9 cellular contexts compared by ENCODE assay signal in the genomic region with DNA sequence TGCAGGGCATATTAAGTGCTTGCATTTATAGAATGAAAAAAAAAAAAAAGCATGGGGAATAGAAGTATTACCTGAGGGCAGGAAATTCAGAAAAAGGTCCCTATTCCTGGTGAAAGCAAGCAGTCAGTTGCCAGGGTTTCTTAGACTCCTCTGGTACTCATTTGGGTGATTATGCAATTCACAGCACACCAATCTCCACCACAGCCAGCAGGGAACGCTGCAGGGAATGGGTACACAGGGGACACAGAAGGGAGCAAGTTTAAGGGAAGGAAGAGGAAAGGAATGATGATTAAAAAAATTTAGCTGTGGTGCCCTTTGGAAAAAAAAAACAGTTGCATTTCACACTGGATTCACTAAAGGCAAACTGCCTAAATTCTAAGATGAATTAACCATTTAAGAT. TPM values are rescaled to one million over a fixed set of nuclear protein-coding genes. Genes with fewer than 3 reads are reported as not detected.
DNase-seq lines count a peak whose midpoint lies in the region; ATAC-seq, FAIRE-seq and TF ChIP-seq lines count a peak whose summit lies in the region.
"Had no signal": no experiment of that assay in that cellular context is flagged by ENCODE, and none has a peak within 500 bp of the region (broad histone marks: within the 10 kb centered on the region; RNA-seq: fewer than 3 reads in every experiment).

No MANE protein-coding gene starts in this region.

- H3K4me3 ChIP-seq in GM12878, result no peak overlapping the region
- H3K4me3 ChIP-seq: upper lobe of left lung had no signal

- no peak overlapping the region for H3K4me2 ChIP-seq in GM12878 (ENCODE audit: control insufficient read depth, insufficient read depth)

- TF ChIP-seq EP300 in GM12878 (IDR thresholded peaks at IDR 0.05; ENCODE audit: borderline replicate concordance in 1 of 2, control insufficient read depth in 1 of 2, low read depth in 2 of 2, low read length in 2 of 2), result no peak

- SMC1A ChIA-PET in GM12878 (lab: Charles Lee; ENCODE audit: uncharacterized antibody, unreplicated experiment), result interaction anchor here (1.0 to 2.0 kb wide), 2 partner anchors 9 to 10 kb away, joined by 3 to 4 read pairs; no protein-coding TSS in a partner anchor

- H2AFZ ChIP-seq in GM12878 (ENCODE audit: control insufficient read depth, low read depth, low read length), result no peak overlapping the region

- no peak for FAIRE-seq in GM12878 (lab: Jason Lieb, UNC)

- H3K27me3 ChIP-seq in GM12878 (replicated peaks in 1 of 2; ENCODE audit: control insufficient read depth in 2 of 2, insufficient read depth in 2 of 2, low read length in 1 of 2), result no peaks in the 10 kb centered on the region
- H3K27me3 ChIP-seq: upper lobe of left lung had no signal

- peaks cover 5% of the 10 kb centered on the region for H3K79me2 ChIP-seq in GM12878 (ENCODE audit: control insufficient read depth, insufficient read depth, low read length)

- TF ChIP-seq POLR2A in GM12878 (IDR thresholded peaks at IDR 0.05; ENCODE audit: low read depth, low read length), result no peak

- 0 out of 2 replicates have a peak, but pooled peaks have one; percentile 20 for TF ChIP-seq RAD21 in GM12878 (IDR thresholded peaks at IDR 0.05; ENCODE audit: insufficient read depth, low read depth, low read length)

- H3K27ac ChIP-seq in GM12878 (ENCODE audit: control insufficient read depth, insufficient read depth), result no peak overlapping the region

- intact Hi-C loops in GM12878 (cut with micrococcal nuclease; ENCODE audit: unreplicated experiment), result no loop called here

- CTCF ChIA-PET in GM12878 (lab: Yijun Ruan, JAX), result interaction anchor here (0.8 to 3.3 kb wide), 3 partner anchors 8 to 15 kb away, joined by 3 to 24 read pairs (median 3); no protein-coding TSS in a partner anchor

- DNase-seq in Daoy (ENCODE audit: low read depth) (peak; percentile 40), M059J (ENCODE audit: low read depth) (peak; percentile 54), GM12878 (ENCODE audit: low read depth, low spot score) (no peak), left kidney (ENCODE audit: low read depth, low spot score) (peak; percentile 23), DMS79 (lab: John Stamatoyannopoulos, UW) (no peak)
- DNase-seq in stimulated activated naive CD4-positive, alpha-beta T cell treated with Interleukin-2 at 50 U/mL for 16 hours (lab: John Stamatoyannopoulos, UW), result no peak

- ATAC-seq in GM12878 (peak; percentile 61), HG02970 (IDR thresholded peaks at IDR 0.05; ENCODE audit: low FRiP score, unreplicated experiment) (no peak), HG03025 (IDR thresholded peaks at IDR 0.05; ENCODE audit: low FRiP score, unreplicated experiment) (no peak)

- no peak overlapping the region for H3K9ac ChIP-seq in GM12878 (ENCODE audit: control insufficient read depth, insufficient read depth, low read length)

- peak in 2 of 3 experiments; percentile 7 to 21; a peak in 3 of 6 replicates for TF ChIP-seq CTCF in GM12878 (IDR thresholded peaks at IDR 0.05 in 2 of 3, conservative IDR thresholded peaks at IDR 0.05 in 1 of 3; ENCODE audit: control insufficient read depth in 2 of 3, extremely low read depth in 1 of 3, insufficient read depth in 1 of 3, low read depth in 3 of 3, low read length in 3 of 3)

- POLR2A ChIA-PET in GM12878 (lab: Charles Lee), result interaction anchor here (0.6 kb wide), 2 partner anchors 10 to 11 kb away, joined by 3 read pairs; no protein-coding TSS in a partner anchor

- H3K4me1 ChIP-seq in GM12878 (ENCODE audit: control insufficient read depth, insufficient read depth, low read length), result no peaks in the 10 kb centered on the region

- H3K36me3 ChIP-seq in GM12878 (ENCODE audit: control insufficient read depth in 2 of 2, insufficient read depth in 2 of 2, low read length in 1 of 2), result no peaks in the 10 kb centered on the region
- H3K36me3 ChIP-seq: upper lobe of left lung had no signal

- RAD21 ChIA-PET in GM12878 (lab: Charles Lee; ENCODE audit: unreplicated experiment), result no interaction called here

- H3K9me3 ChIP-seq in GM12878 (replicated peaks; ENCODE audit: control insufficient read depth, insufficient read depth, low read length), result peaks cover 3% of the 10 kb centered on the region; the same call in 2 of the 3 replicates

- WGBS in GM12878 (ENCODE audit: insufficient coverage, insufficient replicate concordance, low lambda C conversion rate, missing lambda C conversion rate), result 47% methylated on average over 1 of the region's 1 CpG

- BruUV-seq in GM12878 (replicated peaks; lab: Mats Ljungman, UMichigan), result no TSS peak

- no peaks in the 10 kb centered on the region for H4K20me1 ChIP-seq in GM12878 (ENCODE audit: control insufficient read depth, insufficient read depth)

- in situ Hi-C loops in GM12878 (cut with MboI), result no loop called here

TF ChIP-seq in GM12878, 131 proteins besides CTCF, POLR2A, EP300 and RAD21:
- TF ChIP-seq ATF7 (IDR thresholded peaks at IDR 0.05; ENCODE audit: low read depth), result no peak
- TF ChIP-seq CBX3 (IDR thresholded peaks at IDR 0.05; ENCODE audit: borderline replicate concordance, low read depth), result no peak
- TF ChIP-seq, protein P1, sequence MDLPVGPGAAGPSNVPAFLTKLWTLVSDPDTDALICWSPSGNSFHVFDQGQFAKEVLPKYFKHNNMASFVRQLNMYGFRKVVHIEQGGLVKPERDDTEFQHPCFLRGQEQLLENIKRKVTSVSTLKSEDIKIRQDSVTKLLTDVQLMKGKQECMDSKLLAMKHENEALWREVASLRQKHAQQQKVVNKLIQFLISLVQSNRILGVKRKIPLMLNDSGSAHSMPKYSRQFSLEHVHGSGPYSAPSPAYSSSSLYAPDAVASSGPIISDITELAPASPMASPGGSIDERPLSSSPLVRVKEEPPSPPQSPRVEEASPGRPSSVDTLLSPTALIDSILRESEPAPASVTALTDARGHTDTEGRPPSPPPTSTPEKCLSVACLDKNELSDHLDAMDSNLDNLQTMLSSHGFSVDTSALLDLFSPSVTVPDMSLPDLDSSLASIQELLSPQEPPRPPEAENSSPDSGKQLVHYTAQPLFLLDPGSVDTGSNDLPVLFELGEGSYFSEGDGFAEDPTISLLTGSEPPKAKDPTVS (IDR thresholded peaks at IDR 0.05; ENCODE audit: low read depth, low read length), result no peak
- TF ChIP-seq ZBED1 (IDR thresholded peaks at IDR 0.05; ENCODE audit: borderline replicate concordance), result no peak
- TF ChIP-seq ZNF384 (IDR thresholded peaks at IDR 0.05; ENCODE audit: borderline replicate concordance, low read depth, low read length), result no peak
- TF ChIP-seq NR2C1 (IDR thresholded peaks at IDR 0.05), result no peak
- TF ChIP-seq JUNB (IDR thresholded peaks at IDR 0.05), result no peak
- TF ChIP-seq POLR2AphosphoS5 (IDR thresholded peaks at IDR 0.05; ENCODE audit: low read length), result no peak
- TF ChIP-seq MTA2 (IDR thresholded peaks at IDR 0.05; ENCODE audit: low read depth), result no peak
- no peak for TF ChIP-seq NR2F1 (conservative IDR thresholded peaks at IDR 0.05)
- TF ChIP-seq BMI1 (IDR thresholded peaks at IDR 0.05; ENCODE audit: borderline replicate concordance), result no peak
- no peak for TF ChIP-seq SREBF1 (IDR thresholded peaks at IDR 0.05; ENCODE audit: low read length)
- TF ChIP-seq TAF1 (IDR thresholded peaks at IDR 0.05; ENCODE audit: borderline replicate concordance, low read depth, low read length), result no peak
- no peak for TF ChIP-seq STAT3 (IDR thresholded peaks at IDR 0.05; ENCODE audit: low read depth, low read length)
- no peak for TF ChIP-seq SKIL (IDR thresholded peaks at IDR 0.05; ENCODE audit: low read depth, poor library complexity, severe bottlenecking)

RNA-seq across cellular contexts. Expression of gene BLTP3B, which starts 14.2 kb away (rescaled TPM):
- total RNA-seq in Daoy (2014; rRNA removed; shearing (Covaris generic)), result 25.8 and 26.3 TPM in 2 replicates
- 18.5 and 25.1 TPM in 2 replicates for total RNA-seq in M059J (2014; rRNA removed; shearing (Covaris generic))
- total RNA-seq in GM12878 (2013; cell fraction: nucleolus; rRNA removed), result 45.2 and 53.4 TPM in 2 replicates
- 22.2 and 27.5 TPM in 2 replicates for total RNA-seq in GM12878 (2014; rRNA removed)
- total RNA-seq in GM12878 (2014; rRNA removed; fragmentation: Illumina TruSeq; extraction: Trizol), result 23.6 and 24.2 TPM in 2 replicates
- total RNA-seq in GM12878 (2021), result 15.6 and 18.5 TPM in 2 replicates
- polyA plus RNA-seq in GM12878 (2011; ENCODE audit: low read depth), result 6.8 TPM
- 22.8 and 34.2 TPM in 2 replicates for polyA plus RNA-seq in GM12878 (2011; rRNA removed)
- 10.4 and 12.2 TPM in 2 replicates for polyA plus RNA-seq in GM12878 (2011; cell fraction: cytosol; rRNA removed)
- 7.3 and 8.7 TPM in 2 replicates for polyA plus RNA-seq in GM12878 (2011; cell fraction: nucleus; rRNA removed)
- polyA plus RNA-seq in GM12878 (2012), result 11.2 and 12.2 TPM in 2 replicates
- polyA plus RNA-seq in GM12878 (2014; fragmentation: Illumina TruSeq; extraction: Trizol), result 19.9 and 20.1 TPM in 2 replicates
- 1 to 10 TPM; 3.6 to 6.2 TPM for polyA plus RNA-seq in GM12878 (2014; fragmentation: Nextera tagmentation; extraction: Ambion mirVana)
- 9.2 and 10.1 TPM in 2 replicates for polyA plus RNA-seq in GM12878 (2014; rRNA removed)
- 10 to 100 TPM; 12.1 to 15.4 TPM for polyA plus RNA-seq in GM12878 (2016; fragmentation: Nextera tagmentation; extraction: Ambion mirVana)
- polyA minus RNA-seq in GM12878 (2011; rRNA and poly(A)+ RNA removed), result 34.8 and 102 TPM in 2 replicates
- polyA minus RNA-seq in GM12878 (2011; cell fraction: cytosol; rRNA and poly(A)+ RNA removed), result 15.2 and 17.3 TPM in 2 replicates
- 16.2 and 21.2 TPM in 2 replicates for polyA minus RNA-seq in GM12878 (2011; cell fraction: nucleus; rRNA and poly(A)+ RNA removed)

Comparison
In these comparisons a context has a peak if more than half of its experiments do, and no peak if none do; other contexts are left out.
1. DNase-seq: peak in Daoy (single experiment), M059J (single experiment) and left kidney (single experiment); none in GM12878 (single experiment), stimulated activated naive CD4-positive, alpha-beta T cell treated with Interleukin-2 at 50 U/mL for 16 hours (single experiment) and DMS79 (single experiment).